In the genomic region with DNA sequence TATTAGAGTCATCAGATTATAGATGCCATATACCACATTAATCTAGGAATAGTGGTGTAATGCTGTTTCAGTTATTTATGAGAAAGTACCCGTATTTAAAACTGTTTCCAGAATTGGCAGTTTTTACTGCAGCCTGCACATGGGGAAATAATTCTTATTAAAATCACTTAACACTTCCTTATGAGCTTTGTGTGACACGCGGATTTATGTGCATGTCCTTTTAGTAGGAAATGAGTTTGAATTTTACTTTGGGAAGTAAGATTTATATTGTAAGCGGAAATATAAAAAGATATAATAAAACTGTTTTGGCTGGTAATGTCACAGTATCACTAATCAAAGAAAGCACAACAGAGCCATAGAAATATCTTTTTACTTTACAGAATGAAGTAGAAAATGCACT, we compare ENCODE assay signal across 31 cellular contexts.
"Had no signal": no experiment of that assay in that cellular context is flagged by ENCODE, and none has a peak within 500 bp of the region (broad histone marks: within the 10 kb centered on the region; RNA-seq: fewer than 3 reads in every experiment).

No MANE protein-coding gene starts in this region.

- DNase-seq: activated effector memory CD4-positive, alpha-beta T cell treated with anti-CD3 and anti-CD28 coated beads, Interleukin-2, amount 50 U/mL, for 16 hours; activated effector memory CD4-positive, alpha-beta T cell treated with Interleukin-2 at 50 U/mL for 16 hours; activated gamma-delta T cell; activated gamma-delta T cell treated with Interleukin-2 at 50 U/mL for 16 hours; activated naive CD4-positive, alpha-beta T cell; activated naive CD4-positive, alpha-beta T cell treated with anti-CD3 and anti-CD28 coated beads for 36 hours; activated naive CD4-positive, alpha-beta T cell treated with anti-CD3 and anti-CD28 coated beads, Interleukin-2, amount 10 ng/mL, durations not matched to agents 7 days and 5 days; activated naive CD4-positive, alpha-beta T cell treated with anti-CD3 and anti-CD28 coated beads, Interleukin-2, amount 50 U/mL, for 16 hours; activated naive CD4-positive, alpha-beta T cell treated with Interleukin-2 at 50 U/mL for 16 hours; activated naive CD8-positive, alpha-beta T cell treated with anti-CD3 and anti-CD28 coated beads for 36 hours; activated naive CD8-positive, alpha-beta T cell treated with anti-CD3 and anti-CD28 coated beads, Interleukin-2, amount 10 ng/mL, durations not matched to agents 7 days and 5 days; activated naive CD8-positive, alpha-beta T cell treated with anti-CD3 and anti-CD28 coated beads, Interleukin-2, amount 50 U/mL, for 24 hours; activated T-cell treated with anti-CD3 and anti-CD28 coated beads, Interleukin-2, amount 50 U/mL, for 24 hours; activated T-cell treated with anti-CD3 and anti-CD28 coated beads, Interleukin-2, amount 50 U/mL, for 4 hours; activated T-cell treated with anti-CD3 and anti-CD28 coated beads, Interleukin-2, amount 50 U/mL, for 48 hours; activated T-cell treated with anti-CD3 and anti-CD28 coated beads, Interleukin-2, amount 50 U/mL, for 72 hours; adrenal gland; amniotic stem cell; amygdala; anterior cingulate cortex; aorta; body of pancreas; brain microvascular endothelial cell; caudate nucleus; central memory CD4-positive, alpha-beta T cell; cerebellar nuclear complex had no signal

- H3K9me3 ChIP-seq: adrenal gland, ascending aorta, body of pancreas, breast epithelium had no signal

- ATAC-seq: activated naive CD4-positive, alpha-beta T cell treated with anti-CD3 and anti-CD28 coated beads, Interleukin-2, amount 50 U/mL, for 72 hours; activated naive CD8-positive, alpha-beta T cell treated with anti-CD3 and anti-CD28 coated beads, Interleukin-2, amount 50 U/mL, for 24 hours; activated T-cell treated with anti-CD3 and anti-CD28 coated beads, Interleukin-2, amount 50 U/mL, for 4 hours; activated T-cell treated with anti-CD3 and anti-CD28 coated beads, Interleukin-2, amount 50 U/mL, for 72 hours; activated T-helper 17 cell treated with anti-CD3 and anti-CD28 coated beads, Interleukin-2, amount 50 U/mL, for 72 hours; body of pancreas had no signal

- H3K27me3 ChIP-seq: adrenal gland, ascending aorta, body of pancreas, brain microvascular endothelial cell, breast epithelium, cardiac muscle cell had no signal

- H3K27ac ChIP-seq: adrenal gland, ascending aorta, body of pancreas, brain microvascular endothelial cell, breast epithelium, cardiac muscle cell had no signal

- H3K36me3 ChIP-seq: adrenal gland, ascending aorta, brain microvascular endothelial cell, breast epithelium, cardiac muscle cell had no signal

- H3K4me1 ChIP-seq: adrenal gland, ascending aorta, body of pancreas, breast epithelium had no signal

- H3K4me3 ChIP-seq: adrenal gland, ascending aorta, body of pancreas, breast epithelium, cardiac muscle cell had no signal
